ENCODE assay signal across 9 cellular contexts in the genomic region with DNA sequence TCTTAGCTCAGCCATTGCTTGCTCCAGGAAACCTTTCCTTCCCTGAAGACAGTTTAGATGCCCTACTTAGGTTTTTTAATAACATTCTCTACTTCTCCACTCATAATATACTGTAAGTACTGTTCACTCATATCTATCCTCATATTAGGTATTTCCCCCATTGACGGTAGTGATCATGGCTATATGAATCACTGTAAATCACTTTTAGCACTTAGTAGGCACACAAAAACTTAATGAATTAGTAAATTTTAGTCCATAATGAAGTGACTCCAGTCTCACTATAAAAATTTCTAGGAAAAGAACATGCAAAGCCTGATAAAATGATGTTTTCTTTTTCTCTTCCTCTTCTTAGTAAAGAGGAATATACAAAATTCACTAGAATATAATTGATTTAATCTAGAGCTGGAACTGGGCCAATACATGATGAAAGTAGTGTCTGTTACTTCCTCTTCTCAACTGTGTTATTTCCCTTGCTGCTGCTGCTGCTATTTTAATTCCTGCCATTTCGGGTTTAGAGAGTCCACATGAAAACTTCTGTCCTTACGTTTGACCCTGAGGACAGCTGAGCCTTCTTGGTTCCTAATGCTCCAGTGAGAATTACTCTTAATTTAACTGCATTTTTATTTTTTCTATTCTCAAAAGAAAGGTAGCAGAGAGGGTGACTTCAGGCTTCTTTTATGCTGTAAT.
DNase-seq lines count a peak whose midpoint lies in the region; ATAC-seq, FAIRE-seq and TF ChIP-seq lines count a peak whose summit lies in the region.
"Had no signal": no experiment of that assay in that cellular context is flagged by ENCODE, and none has a peak within 500 bp of the region (broad histone marks: within the 10 kb centered on the region; RNA-seq: fewer than 3 reads in every experiment).

No MANE protein-coding gene starts in this region.

- FAIRE-seq in D721Med (lab: Jason Lieb, UNC) (peak; percentile 29), kidney (lab: Jason Lieb, UNC) (no peak)
- FAIRE-seq: H1 had no signal

- intact Hi-C loops in kidney (cut with DNase I), result no loop called here

- H3K36me3 ChIP-seq in kidney (ENCODE audit: control insufficient read depth in 1 of 2, insufficient read depth in 2 of 2, low read length in 2 of 2), result peaks cover 2 to 13% of the 10 kb centered on the region in 2 donors

- no peak overlapping the region for H3K9ac ChIP-seq in kidney (ENCODE audit: low read length in 2 of 2)

- H3K27ac ChIP-seq in kidney (ENCODE audit: low read depth in 2 of 2, low read length in 2 of 2), result no peak overlapping the region

- DNase-seq in D721Med (ENCODE audit: insufficient read length, low spot score) (no peak), NCI-H2029 (lab: John Stamatoyannopoulos, UW) (peak; percentile 3), fibroblast of pulmonary artery (ENCODE audit: low read depth) (peak; percentile 60), glomerular visceral epithelial cell (ENCODE audit: extremely low spot score) (no peak), epidermal melanocyte (ENCODE audit: insufficient read length, low spot score) (no peak), kidney (no peak)

- H3K4me3 ChIP-seq in fibroblast of pulmonary artery (replicated peaks; ENCODE audit: low read depth, low read length) (no peak overlapping the region), kidney (ENCODE audit: low read length in 2 of 2) (no peak overlapping the region)

- H3K4me1 ChIP-seq in kidney (ENCODE audit: control insufficient read depth in 1 of 2, insufficient read depth in 1 of 2, low read depth in 1 of 2, low read length in 2 of 2), result no peaks in the 10 kb centered on the region

- no peaks in the 10 kb centered on the region for H3K9me3 ChIP-seq in kidney (ENCODE audit: control insufficient read depth in 1 of 2, low read length in 2 of 2)

- no peak for TF ChIP-seq CTCF in D721Med (IDR thresholded peaks at IDR 0.05; ENCODE audit: insufficient read depth, missing control alignments)
- no peak for TF ChIP-seq CTCF in fibroblast of pulmonary artery (IDR thresholded peaks at IDR 0.05; ENCODE audit: low read length, missing control alignments)
- no peak for TF ChIP-seq CTCF in kidney (IDR thresholded peaks at IDR 0.05; ENCODE audit: borderline replicate concordance, extremely low read depth, insufficient read depth)

- peak; percentile 65 for ATAC-seq in GM21381 (IDR thresholded peaks at IDR 0.05; ENCODE audit: unreplicated experiment)
- ATAC-seq in HG02840 (IDR thresholded peaks at IDR 0.05; ENCODE audit: low FRiP score, unreplicated experiment), result no peak

Comparison
In these comparisons a context has a peak if more than half of its experiments do, and no peak if none do; other contexts are left out.
1. DNase-seq: peak in NCI-H2029 (single experiment) and fibroblast of pulmonary artery (single experiment); none in D721Med (single experiment), glomerular visceral epithelial cell (single experiment), epidermal melanocyte (single experiment) and kidney (single experiment).